ENCODE assay signal across 1 cellular context in the genomic region with DNA sequence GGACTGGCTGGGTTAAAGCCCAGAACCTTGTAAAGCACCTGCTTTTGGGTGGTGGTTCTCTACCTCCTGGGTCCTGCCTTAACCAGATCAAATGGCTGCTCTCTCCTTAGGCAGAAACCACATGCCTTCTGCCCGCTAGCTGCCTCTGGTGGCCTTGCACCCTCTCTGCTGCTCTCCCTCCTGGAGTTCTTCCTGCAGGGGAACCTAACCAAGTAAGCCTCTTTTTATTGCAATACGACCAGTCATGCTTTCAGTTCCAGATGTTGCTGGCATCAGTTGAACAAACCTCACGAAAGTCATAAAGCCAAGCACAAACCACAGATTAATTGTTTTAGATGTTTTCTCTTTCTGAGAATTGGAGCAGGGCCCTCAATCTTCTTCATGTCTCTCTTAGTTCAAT.
TF ChIP-seq lines count a peak whose summit lies in the region.

No MANE protein-coding gene starts in this region.

TF ChIP-seq in K562, 482 proteins besides CTCF, POLR2A, EP300 and RAD21 (continued from another document):
- no peak for TF ChIP-seq GMEB1 (CRISPR knock-in tag; IDR thresholded peaks at IDR 0.05)
- TF ChIP-seq NKRF (IDR thresholded peaks at IDR 0.05; ENCODE audit: borderline replicate concordance): no peak
- no peak for TF ChIP-seq SUPT5H (IDR thresholded peaks at IDR 0.05)
- TF ChIP-seq POLR3A (IDR thresholded peaks at IDR 0.05; ENCODE audit: borderline replicate concordance, extremely low read depth, insufficient read depth, insufficient read length): no peak
- TF ChIP-seq LCOR (CRISPR knock-in tag; IDR thresholded peaks at IDR 0.05): no peak
- TF ChIP-seq CREB3 (tag; conservative IDR thresholded peaks at IDR 0.05; ENCODE audit: low read depth): no peak
- no peak for TF ChIP-seq PCBP2 (IDR thresholded peaks at IDR 0.05; ENCODE audit: low read depth, low read length, poor library complexity, severe bottlenecking)
- no peak for TF ChIP-seq BRCA1 (IDR thresholded peaks at IDR 0.05)
- TF ChIP-seq BRCA1 (CRISPR knock-in tag; IDR thresholded peaks at IDR 0.05): no peak
- no peak for TF ChIP-seq MAFK (IDR thresholded peaks at IDR 0.05; ENCODE audit: low read length)
- TF ChIP-seq SMARCA4 (IDR thresholded peaks at IDR 0.05): no peak
